Comparison of ENCODE assay signal across 9 cellular contexts in the genomic region with DNA sequence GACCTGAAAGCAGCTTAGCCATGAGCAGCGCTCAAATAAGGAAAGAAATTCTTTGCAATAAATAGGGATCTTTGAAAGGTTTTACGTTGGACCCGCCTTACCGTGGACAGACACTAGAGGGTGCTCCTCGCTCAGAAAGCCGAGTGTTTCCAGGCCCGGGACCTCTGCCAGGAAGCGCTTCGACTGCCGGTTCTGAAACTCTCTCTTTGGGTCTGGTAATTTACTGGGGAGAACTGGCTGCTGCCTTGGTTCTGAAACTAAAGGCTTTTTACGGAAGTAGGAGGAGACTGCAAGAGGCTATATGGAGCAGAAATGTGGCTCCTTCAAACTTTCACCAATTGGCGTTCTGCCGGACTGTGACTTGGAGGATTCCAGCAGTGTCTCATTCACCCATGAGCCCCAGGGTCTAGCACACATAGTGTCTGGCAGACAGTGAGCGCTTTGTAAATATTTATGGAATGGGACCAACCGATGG. TPM values are rescaled to one million over a fixed set of nuclear protein-coding genes. Genes with fewer than 3 reads are reported as not detected.
A peak's percentile ranks its signal among the peaks of the same experiment; 100 is the strongest.
DNase-seq lines count a peak whose midpoint lies in the region; ATAC-seq and TF ChIP-seq lines count a peak whose summit lies in the region.
"Had no signal": no experiment of that assay in that cellular context is flagged by ENCODE, and none has a peak within 500 bp of the region (broad histone marks: within the 10 kb centered on the region; RNA-seq: fewer than 3 reads in every experiment).

No MANE protein-coding gene starts in this region.

- DNase-seq in CD1c-positive myeloid dendritic cell (ENCODE audit: extremely low spot score) (peak; percentile 76), HS-27A (ENCODE audit: low read depth) (peak; percentile 51), OCI-M2 (lab: John Stamatoyannopoulos, UW; ENCODE audit: unreplicated experiment) (peak; percentile 26), fibroblast of pulmonary artery (ENCODE audit: low read depth) (peak; percentile 78), natural killer cell (peak; percentile 59), NCI-H128 (lab: John Stamatoyannopoulos, UW; ENCODE audit: unreplicated experiment) (no peak)
- DNase-seq in activated T-cell treated with anti-CD3 and anti-CD28 coated beads, Interleukin-2, amount 50 U/mL, for 72 hours = peak; percentile 69 to 75
- peak; percentile 62 to 83 for DNase-seq in stimulated activated effector memory CD8-positive, alpha-beta T cell treated with anti-CD3 and anti-CD28 coated beads, Interleukin-12 subunit alpha, Interleukin-12 subunit beta, amount 100 ng/mL, for 72 hours (ENCODE audit: low spot score in 2 of 2)

- peak; percentile 53 to 62 for ATAC-seq in activated T-cell treated with anti-CD3 and anti-CD28 coated beads, Interleukin-2, amount 50 U/mL, for 72 hours (replicated peaks in 1 of 2)
- peak; percentile 68 to 98 (median 93) for ATAC-seq in natural killer cell
- ATAC-seq in stimulated activated effector memory CD8-positive, alpha-beta T cell treated with anti-CD3 and anti-CD28 coated beads, Interleukin-12 subunit alpha, Interleukin-12 subunit beta, amount 100 ng/mL, for 72 hours = peak; percentile 65

- H3K4me3 ChIP-seq in fibroblast of pulmonary artery (replicated peaks; ENCODE audit: low read depth, low read length) = peak overlapping the region; percentile 40

- peak overlapping the region; percentile 39 to 56 for H3K4me3 Mint-ChIP-seq in activated T-cell treated with anti-CD3 and anti-CD28 coated beads, Interleukin-2, amount 50 U/mL, for 72 hours
- H3K4me3 Mint-ChIP-seq in natural killer cell = peak overlapping the region; percentile 41
- peak overlapping the region; percentile 16 for H3K4me3 Mint-ChIP-seq in stimulated activated effector memory CD8-positive, alpha-beta T cell treated with anti-CD3 and anti-CD28 coated beads, Interleukin-12 subunit alpha, Interleukin-12 subunit beta, amount 100 ng/mL, for 72 hours

- no peaks in the 10 kb centered on the region for H3K9me3 Mint-ChIP-seq in activated T-cell treated with anti-CD3 and anti-CD28 coated beads, Interleukin-2, amount 50 U/mL, for 72 hours
- H3K9me3 Mint-ChIP-seq in natural killer cell = no peaks in the 10 kb centered on the region
- no peaks in the 10 kb centered on the region for H3K9me3 Mint-ChIP-seq in stimulated activated effector memory CD8-positive, alpha-beta T cell treated with anti-CD3 and anti-CD28 coated beads, Interleukin-12 subunit alpha, Interleukin-12 subunit beta, amount 100 ng/mL, for 72 hours

- no peak overlapping the region for H3K27ac Mint-ChIP-seq in activated T-cell treated with anti-CD3 and anti-CD28 coated beads, Interleukin-2, amount 50 U/mL, for 72 hours
- H3K27ac Mint-ChIP-seq in natural killer cell = no peak overlapping the region
- no peak overlapping the region for H3K27ac Mint-ChIP-seq in stimulated activated effector memory CD8-positive, alpha-beta T cell treated with anti-CD3 and anti-CD28 coated beads, Interleukin-12 subunit alpha, Interleukin-12 subunit beta, amount 100 ng/mL, for 72 hours

- no peaks in the 10 kb centered on the region for H3K36me3 Mint-ChIP-seq in activated T-cell treated with anti-CD3 and anti-CD28 coated beads, Interleukin-2, amount 50 U/mL, for 72 hours (ENCODE audit: insufficient read depth in 2 of 2)
- H3K36me3 Mint-ChIP-seq in natural killer cell = no peaks in the 10 kb centered on the region
- no peaks in the 10 kb centered on the region for H3K36me3 Mint-ChIP-seq in stimulated activated effector memory CD8-positive, alpha-beta T cell treated with anti-CD3 and anti-CD28 coated beads, Interleukin-12 subunit alpha, Interleukin-12 subunit beta, amount 100 ng/mL, for 72 hours

- TF ChIP-seq CTCF in fibroblast of pulmonary artery (IDR thresholded peaks at IDR 0.05; ENCODE audit: low read length, missing control alignments) = peak; percentile 92
- peak; percentile 77 for TF ChIP-seq CTCF in natural killer cell (IDR thresholded peaks at IDR 0.05)

- H3K27me3 Mint-ChIP-seq in activated T-cell treated with anti-CD3 and anti-CD28 coated beads, Interleukin-2, amount 50 U/mL, for 72 hours (ENCODE audit: low read depth) = peaks cover 31% of the 10 kb centered on the region
- H3K27me3 Mint-ChIP-seq in natural killer cell (ENCODE audit: low read depth in 2 of 2) = peaks cover 21 to 37% of the 10 kb centered on the region in 2 donors

- intact Hi-C loops in natural killer cell (cut with micrococcal nuclease) = no loop called here

- peaks cover 7% of the 10 kb centered on the region for H3K4me1 Mint-ChIP-seq in activated T-cell treated with anti-CD3 and anti-CD28 coated beads, Interleukin-2, amount 50 U/mL, for 72 hours (ENCODE audit: low read depth)
- peaks cover 5% of the 10 kb centered on the region in 2 donors for H3K4me1 Mint-ChIP-seq in natural killer cell
- H3K4me1 Mint-ChIP-seq in stimulated activated effector memory CD8-positive, alpha-beta T cell treated with anti-CD3 and anti-CD28 coated beads, Interleukin-12 subunit alpha, Interleukin-12 subunit beta, amount 100 ng/mL, for 72 hours = peaks cover 6% of the 10 kb centered on the region

RNA-seq across cellular contexts. Expression of a gene that starts 45.6 kb away (rescaled TPM):
- 10 to 100 TPM; 15.0 to 23.0 TPM for total RNA-seq in activated T-cell treated with anti-CD3 and anti-CD28 coated beads, Interleukin-2, amount 50 U/mL, for 72 hours
- 1 to 10 TPM in 1 of 3 donors, under 1 TPM in 2; 0.12 to 1.0 (median 0.18) TPM for total RNA-seq in natural killer cell

RNA-seq across cellular contexts. Expression of a gene that starts 50.6 kb away (rescaled TPM):
- total RNA-seq in activated T-cell treated with anti-CD3 and anti-CD28 coated beads, Interleukin-2, amount 50 U/mL, for 72 hours = not detected
- not detected for total RNA-seq in natural killer cell
- total RNA-seq: activated CD8-positive, alpha-beta memory T cell treated with anti-CD3 and anti-CD28 coated beads for 36 hours had no signal

RNA-seq across cellular contexts. Expression of a gene that starts 51.3 kb away (rescaled TPM):
- total RNA-seq in activated T-cell treated with anti-CD3 and anti-CD28 coated beads, Interleukin-2, amount 50 U/mL, for 72 hours = not detected
- not detected for total RNA-seq in natural killer cell
- total RNA-seq: activated CD8-positive, alpha-beta memory T cell treated with anti-CD3 and anti-CD28 coated beads for 36 hours had no signal

RNA-seq across cellular contexts. Expression of a gene that starts 56.6 kb away (rescaled TPM):
- total RNA-seq in activated T-cell treated with anti-CD3 and anti-CD28 coated beads, Interleukin-2, amount 50 U/mL, for 72 hours = not detected
- not detected for total RNA-seq in natural killer cell

RNA-seq across cellular contexts. Expression of a gene that starts 56.8 kb away (rescaled TPM):
- total RNA-seq in activated T-cell treated with anti-CD3 and anti-CD28 coated beads, Interleukin-2, amount 50 U/mL, for 72 hours = not detected
- total RNA-seq in natural killer cell = not detected
- total RNA-seq: activated CD8-positive, alpha-beta memory T cell treated with anti-CD3 and anti-CD28 coated beads for 36 hours had no signal

Comparison
In these comparisons a context has a peak if more than half of its experiments do, and no peak if none do; other contexts are left out.
1. RNA of a gene that starts 45.6 kb away (total RNA-seq): 15.0 to 23.0 TPM in activated T-cell treated with anti-CD3 and anti-CD28 coated beads, Interleukin-2, amount 50 U/mL, for 72 hours; 0.12 to 1.0 TPM in natural killer cell; every median in the first group is over 4 times any median in the second.
2. Peak in every context shown above with its lines, with median percentiles within 50 percentile points of each other: ATAC-seq and H3K4me3 Mint-ChIP-seq.